Comparison of ENCODE assay signal across 8 cellular contexts in genomic region chr12:120639771-120640721, GRCh38. TPM values are rescaled to one million over a fixed set of nuclear protein-coding genes. Genes with fewer than 3 reads are reported as not detected.
DNase-seq lines count a peak whose midpoint lies in the region; ATAC-seq and TF ChIP-seq lines count a peak whose summit lies in the region.

Gene CABP1 (plus strand): TSS chr12:120640626. CDS start chr12:120640686, 60 bp downstream.

- H3K36me3 Mint-ChIP-seq in activated T-helper 1 cell treated with anti-CD3 and anti-CD28 coated beads, Interleukin-12 subunit alpha, Interleukin-12 subunit beta, Interleukin-2, Interleukin-4 antibody, amounts not matched to agents 30 ng/mL and 10 ng/mL and 1 ng/mL, durations not matched to agents 14 hours and 24 hours and 36 hours (ENCODE audit: low read depth), result no peaks in the 10 kb centered on the region

- no peaks in the 10 kb centered on the region for H4K20me1 ChIP-seq in OCI-LY1 (ENCODE audit: insufficient read depth, low read length)

- H3F3A ChIP-seq in OCI-LY1 (ENCODE audit: insufficient read depth, low read length), result no peaks in the 10 kb centered on the region

- ATAC-seq in GM18505 (IDR thresholded peaks at IDR 0.05; ENCODE audit: unreplicated experiment) (peak; percentile 74), HG02884 (IDR thresholded peaks at IDR 0.05; ENCODE audit: unreplicated experiment) (peak; percentile 60), GM21576 (IDR thresholded peaks at IDR 0.05; ENCODE audit: unreplicated experiment) (no peak)

- H3K27ac ChIP-seq in OCI-LY1 (ENCODE audit: low read depth, low read length, poor library complexity, severe bottlenecking) (no peak within 1 kb of the TSS), skin epidermis (no peak within 1 kb of the TSS)

- peak within 1 kb of the TSS; percentile 75 for H3K4me3 Mint-ChIP-seq in activated T-helper 1 cell treated with anti-CD3 and anti-CD28 coated beads, Interleukin-12 subunit alpha, Interleukin-12 subunit beta, Interleukin-2, Interleukin-4 antibody, amounts not matched to agents 30 ng/mL and 10 ng/mL and 1 ng/mL, durations not matched to agents 14 hours and 24 hours and 36 hours

- H3K9ac ChIP-seq in OCI-LY1 (ENCODE audit: low read length), result peak within 1 kb of the TSS; percentile 56

- no peaks in the 10 kb centered on the region for H3K9me3 ChIP-seq in OCI-LY1 (ENCODE audit: low read length)

- DNase-seq in activated T-helper 1 cell treated with anti-CD3 and anti-CD28 coated beads, Interleukin-12 subunit alpha, Interleukin-12 subunit beta, Interleukin-2, Interleukin-4 antibody, amounts not matched to agents 30 ng/mL and 10 ng/mL and 1 ng/mL, durations not matched to agents 14 hours and 24 hours and 36 hours (ENCODE audit: low spot score), result peak; percentile 38
- DNase-seq in head of caudate nucleus, result peak in 31 of 42 donors; percentile 22 to 68 (median 46)
- DNase-seq in hippocampal formation (lab: John Stamatoyannopoulos, UW), result no peak

- H2AFZ ChIP-seq in OCI-LY1 (ENCODE audit: low read length), result peak within 1 kb of the TSS; percentile 81; the same call in 1 of the 2 replicates

- TF ChIP-seq CTCF in OCI-LY1 (IDR thresholded peaks at IDR 0.05; ENCODE audit: low read length), result peak; percentile 41

- H3K9me2 ChIP-seq in OCI-LY1 (ENCODE audit: low read depth, low read length), result no peaks in the 10 kb centered on the region

- no peaks in the 10 kb centered on the region for H3K36me3 ChIP-seq in OCI-LY1 (ENCODE audit: insufficient read depth, low read length)

- intact Hi-C loops in activated T-helper 1 cell treated with anti-CD3 and anti-CD28 coated beads, Interleukin-12 subunit alpha, Interleukin-12 subunit beta, Interleukin-2, Interleukin-4 antibody, amounts not matched to agents 30 ng/mL and 10 ng/mL and 1 ng/mL, durations not matched to agents 14 hours and 24 hours and 36 hours (cut with micrococcal nuclease), result loop anchor here (2.0 to 10.0 kb wide), 3 partner anchors 55 to 455 kb away; no protein-coding TSS in a partner anchor
- intact Hi-C loops in head of caudate nucleus (cut with DNase I), result no loop called here

- peak within 1 kb of the TSS; percentile 91 for H3K4me2 ChIP-seq in OCI-LY1 (ENCODE audit: low read length)

- no peaks in the 10 kb centered on the region for H3K79me2 ChIP-seq in OCI-LY1 (ENCODE audit: insufficient read depth, low read length)

- no peaks in the 10 kb centered on the region for H3K9me3 Mint-ChIP-seq in activated T-helper 1 cell treated with anti-CD3 and anti-CD28 coated beads, Interleukin-12 subunit alpha, Interleukin-12 subunit beta, Interleukin-2, Interleukin-4 antibody, amounts not matched to agents 30 ng/mL and 10 ng/mL and 1 ng/mL, durations not matched to agents 14 hours and 24 hours and 36 hours

- H3K27me3 Mint-ChIP-seq in activated T-helper 1 cell treated with anti-CD3 and anti-CD28 coated beads, Interleukin-12 subunit alpha, Interleukin-12 subunit beta, Interleukin-2, Interleukin-4 antibody, amounts not matched to agents 30 ng/mL and 10 ng/mL and 1 ng/mL, durations not matched to agents 14 hours and 24 hours and 36 hours (ENCODE audit: insufficient read depth), result peaks cover 45% of the 10 kb centered on the region

- no peak for TF ChIP-seq POLR2A in GM18505 (IDR thresholded peaks at IDR 0.05; ENCODE audit: borderline replicate concordance, extremely low read depth, insufficient read depth, insufficient read length)

- H3K27me3 ChIP-seq in OCI-LY1 (ENCODE audit: insufficient read depth, low read length), result peaks cover 13% of the 10 kb centered on the region

- H3K4me1 Mint-ChIP-seq in activated T-helper 1 cell treated with anti-CD3 and anti-CD28 coated beads, Interleukin-12 subunit alpha, Interleukin-12 subunit beta, Interleukin-2, Interleukin-4 antibody, amounts not matched to agents 30 ng/mL and 10 ng/mL and 1 ng/mL, durations not matched to agents 14 hours and 24 hours and 36 hours (ENCODE audit: low read depth), result peaks cover 10% of the 10 kb centered on the region

- H3K4me3 ChIP-seq in OCI-LY1 (ENCODE audit: low read depth, low read length, poor library complexity, severe bottlenecking) (peak within 1 kb of the TSS; percentile 58), skin epidermis (peak within 1 kb of the TSS; percentile 15 to 48 (median 31))

- peaks cover 14% of the 10 kb centered on the region for H3K4me1 ChIP-seq in OCI-LY1 (ENCODE audit: insufficient read depth, low read length, severe bottlenecking)

- H3K27ac Mint-ChIP-seq in activated T-helper 1 cell treated with anti-CD3 and anti-CD28 coated beads, Interleukin-12 subunit alpha, Interleukin-12 subunit beta, Interleukin-2, Interleukin-4 antibody, amounts not matched to agents 30 ng/mL and 10 ng/mL and 1 ng/mL, durations not matched to agents 14 hours and 24 hours and 36 hours, result no peak within 1 kb of the TSS

RNA-seq across cellular contexts. Expression of gene CABP1, which starts in this region (rescaled TPM):
- total RNA-seq in activated T-helper 1 cell treated with anti-CD3 and anti-CD28 coated beads, Interleukin-12 subunit alpha, Interleukin-12 subunit beta, Interleukin-2, Interleukin-4 antibody, amounts not matched to agents 30 ng/mL and 10 ng/mL and 1 ng/mL, durations not matched to agents 14 hours and 24 hours and 36 hours, result not detected in 2 replicates

Comparison
In these comparisons a context has a peak if more than half of its experiments do, and no peak if none do; other contexts are left out.
1. Peak in DNase-seq in activated T-helper 1 cell treated with anti-CD3 and anti-CD28 coated beads, Interleukin-12 subunit alpha, Interleukin-12 subunit beta, Interleukin-2, Interleukin-4 antibody, amounts not matched to agents 30 ng/mL and 10 ng/mL and 1 ng/mL, durations not matched to agents 14 hours and 24 hours and 36 hours; RNA of the gene not detected or under 1 TPM.
2. DNase-seq: peak in head of caudate nucleus (31 of 42); none in hippocampal formation (0 of 2).